In genomic region chr6:156933201-156934053, GRCh38 we compare ENCODE assay signal across 9 cellular contexts.
DNase-seq lines count a peak whose midpoint lies in the region; ATAC-seq, FAIRE-seq and TF ChIP-seq lines count a peak whose summit lies in the region.
"Had no signal": no experiment of that assay in that cellular context is flagged by ENCODE, and none has a peak within 500 bp of the region (broad histone marks: within the 10 kb centered on the region; RNA-seq: fewer than 3 reads in every experiment).

No MANE protein-coding gene starts in this region.

- no peak overlapping the region for H3K9ac ChIP-seq in GM12878 (ENCODE audit: control insufficient read depth, insufficient read depth, low read length)

- no peaks in the 10 kb centered on the region for H3K4me1 Mint-ChIP-seq in Caco-2 (ENCODE audit: low read depth, unreplicated experiment)
- H3K4me1 Mint-ChIP-seq in memory B cell = peaks cover 25% of the 10 kb centered on the region

- H3K4me3 Mint-ChIP-seq in Caco-2 (ENCODE audit: unreplicated experiment) (peak overlapping the region; percentile 31), memory B cell (no peak overlapping the region)
- H3K4me3 Mint-ChIP-seq: T-helper 1 cell treated with Interleukin-12 subunit alpha and Interleukin-12 subunit beta and Interleukin-4 antibody, amounts not matched to agents 30 μg/mL and 1 μg/mL, for 36 hours had no signal

- no peaks in the 10 kb centered on the region; the same call in 1 of the 2 replicates for H4K20me1 ChIP-seq in GM12878 (ENCODE audit: control insufficient read depth, insufficient read depth)

- TF ChIP-seq EP300 in GM12878 (IDR thresholded peaks at IDR 0.05; ENCODE audit: borderline replicate concordance in 1 of 2, control insufficient read depth in 1 of 2, low read depth in 2 of 2, low read length in 2 of 2) = no peak

- no TSS peak for BruUV-seq in Caco-2 (replicated peaks; lab: Mats Ljungman, UMichigan)
- no TSS peak for BruUV-seq in GM12878 (replicated peaks; lab: Mats Ljungman, UMichigan)

- in situ Hi-C loops in GM12878 (cut with MboI) = no loop called here

- peak; percentile 51 to 57 for DNase-seq in Caco-2
- DNase-seq in NCI-H1105 treated with DMSO at 0.1 percent for 48 hours (lab: John Stamatoyannopoulos, UW) = peak; percentile 92
- DNase-seq in GM12878 (ENCODE audit: low read depth, low spot score) = no peak
- no peak for DNase-seq in memory B cell (ENCODE audit: low spot score in 2 of 2)
- DNase-seq in activated effector memory CD4-positive, alpha-beta T cell treated with anti-CD3 and anti-CD28 coated beads, Interleukin-2, amount 50 U/mL, for 16 hours = no peak
- DNase-seq in EL = no peak
- no peak for DNase-seq in SHP77 treated with DMSO at 0.1 percent for 48 hours (lab: John Stamatoyannopoulos, UW)

- TF ChIP-seq POLR2A in GM12878 (IDR thresholded peaks at IDR 0.05; ENCODE audit: low read depth, low read length) = no peak

- H3K9me3 Mint-ChIP-seq in Caco-2 (ENCODE audit: unreplicated experiment) = no peaks in the 10 kb centered on the region
- H3K9me3 Mint-ChIP-seq in memory B cell = peaks cover 1% of the 10 kb centered on the region
- H3K9me3 Mint-ChIP-seq: T-helper 1 cell treated with Interleukin-12 subunit alpha and Interleukin-12 subunit beta and Interleukin-4 antibody, amounts not matched to agents 30 μg/mL and 1 μg/mL, for 36 hours had no signal

- H3K4me3 ChIP-seq in Caco-2 (ENCODE audit: low read depth, low read length) = no peak overlapping the region
- no peak overlapping the region for H3K4me3 ChIP-seq in GM12878

- TF ChIP-seq RAD21 in GM12878 (IDR thresholded peaks at IDR 0.05; ENCODE audit: insufficient read depth, low read depth, low read length) = peak; percentile 23; the same call in 1 of the 2 replicates

- H3K4me1 ChIP-seq in Caco-2 (peaks cover 20% of the 10 kb centered on the region), GM12878 (ENCODE audit: control insufficient read depth, insufficient read depth, low read length) (no peaks in the 10 kb centered on the region)

- peaks cover 57% of the 10 kb centered on the region for H3K79me2 ChIP-seq in GM12878 (ENCODE audit: control insufficient read depth, insufficient read depth, low read length)

- intact Hi-C loops in Caco-2 (cut with micrococcal nuclease; ENCODE audit: unreplicated experiment) = loop anchor here (2.0 to 5.0 kb wide), 2 partner anchors 19 to 151 kb away; no protein-coding TSS in a partner anchor
- intact Hi-C loops in GM12878 (cut with micrococcal nuclease; ENCODE audit: unreplicated experiment) = no loop called here

- CTCF ChIA-PET in Caco-2 (lab: Charles Lee) = interaction anchor here (0.6 kb wide), 1 partner anchor 50 kb away, joined by 3 read pairs; no protein-coding TSS in a partner anchor
- CTCF ChIA-PET in GM12878 (lab: Yijun Ruan, JAX) = interaction anchor here (0.5 to 2.6 kb wide), 25 partner anchors 8 to 296 kb away, joined by 3 to 15 read pairs (median 4); no protein-coding TSS in a partner anchor

- H3K27me3 Mint-ChIP-seq in Caco-2 (ENCODE audit: insufficient read depth, unreplicated experiment) (no peaks in the 10 kb centered on the region), memory B cell (no peaks in the 10 kb centered on the region)

- RAD21 ChIA-PET in GM12878 (lab: Charles Lee; ENCODE audit: unreplicated experiment) = interaction anchor here (0.7 to 3.2 kb wide), 28 partner anchors 18 to 369 kb away, joined by 3 to 15 read pairs (median 4); partner anchors contain the start of gene ARID1B

- SMC1A ChIA-PET in GM12878 (lab: Charles Lee; ENCODE audit: uncharacterized antibody, unreplicated experiment) = interaction anchor here (0.7 to 6.2 kb wide), 33 partner anchors 8 to 1635 kb away, joined by 3 to 42 read pairs (median 4); partner anchors contain the start of gene ARID1B

- WGBS in GM12878 (ENCODE audit: insufficient coverage, insufficient replicate concordance, low lambda C conversion rate, missing lambda C conversion rate) = 75% methylated on average over 7 of the region's 7 CpGs

- ATAC-seq in GM12878 = peak; percentile 66
- peak; percentile 44 for ATAC-seq in memory B cell (ENCODE audit: low read depth)
- no peak for ATAC-seq in HG02610 (IDR thresholded peaks at IDR 0.05; ENCODE audit: unreplicated experiment)

- no peak overlapping the region for H3K4me2 ChIP-seq in GM12878 (ENCODE audit: control insufficient read depth, insufficient read depth)

- H3K27ac ChIP-seq in GM12878 (ENCODE audit: control insufficient read depth, insufficient read depth) = no peak overlapping the region

- POLR2A ChIA-PET in Caco-2 (lab: Charles Lee) = no interaction called here
- POLR2A ChIA-PET in GM12878 (lab: Charles Lee) = interaction anchor here (0.5 to 1.3 kb wide), 7 partner anchors 9 to 242 kb away, joined by 3 to 5 read pairs (median 3); no protein-coding TSS in a partner anchor

- H3K36me3 Mint-ChIP-seq in Caco-2 (ENCODE audit: insufficient read depth, unreplicated experiment) = peaks cover 11% of the 10 kb centered on the region
- peaks cover 21% of the 10 kb centered on the region for H3K36me3 Mint-ChIP-seq in memory B cell

- H3K27ac Mint-ChIP-seq in Caco-2 (ENCODE audit: unreplicated experiment) = peak overlapping the region; percentile 14
- peak overlapping the region; percentile 70 for H3K27ac Mint-ChIP-seq in memory B cell
- H3K27ac Mint-ChIP-seq: T-helper 1 cell treated with Interleukin-12 subunit alpha and Interleukin-12 subunit beta and Interleukin-4 antibody, amounts not matched to agents 30 μg/mL and 1 μg/mL, for 36 hours had no signal

- H3K36me3 ChIP-seq in Caco-2 (ENCODE audit: control insufficient read depth, insufficient read depth, low read length) (no peaks in the 10 kb centered on the region), GM12878 (ENCODE audit: control insufficient read depth in 2 of 2, insufficient read depth in 2 of 2, low read length in 1 of 2) (0 out of 4 replicates have a peak, but pooled peaks cover 0 to 3% of the 10 kb centered on the region in 2 experiments)

- peak; percentile 38 for FAIRE-seq in GM12878 (lab: Jason Lieb, UNC)

- TF ChIP-seq CTCF in Caco-2 (IDR thresholded peaks at IDR 0.05; ENCODE audit: insufficient read depth in 1 of 2, low read depth in 1 of 2, low read length in 1 of 2, severe bottlenecking in 1 of 2, unreplicated experiment in 1 of 2) (peak in 1 of 2 experiments; percentile 30), GM12878 (IDR thresholded peaks at IDR 0.05 in 2 of 3, conservative IDR thresholded peaks at IDR 0.05 in 1 of 3; ENCODE audit: control insufficient read depth in 2 of 3, extremely low read depth in 1 of 3, insufficient read depth in 1 of 3, low read depth in 3 of 3, low read length in 3 of 3) (peak in 2 of 3 experiments; percentile 3 to 36; a peak in 4 of 6 replicates)

- H2AFZ ChIP-seq in GM12878 (ENCODE audit: control insufficient read depth, low read depth, low read length) = no peak overlapping the region

- no peaks in the 10 kb centered on the region for H3K9me3 ChIP-seq in Caco-2
- no peaks in the 10 kb centered on the region for H3K9me3 ChIP-seq in GM12878 (replicated peaks; ENCODE audit: control insufficient read depth, insufficient read depth, low read length)

- no peaks in the 10 kb centered on the region for H3K27me3 ChIP-seq in Caco-2 (replicated peaks; ENCODE audit: control insufficient read depth, insufficient read depth, low read length)
- H3K27me3 ChIP-seq in GM12878 (replicated peaks in 1 of 2; ENCODE audit: control insufficient read depth in 2 of 2, insufficient read depth in 2 of 2, low read length in 1 of 2) = no peaks in the 10 kb centered on the region

TF ChIP-seq in GM12878, 131 proteins besides CTCF, POLR2A, EP300 and RAD21:
- TF ChIP-seq BHLHE40 (IDR thresholded peaks at IDR 0.05; ENCODE audit: borderline replicate concordance in 1 of 2, low read depth in 2 of 2, low read length in 1 of 2) = peak in 1 of 2 experiments; percentile 63; a peak in 1 of 4 replicates
- TF ChIP-seq CUX1 (IDR thresholded peaks at IDR 0.05; ENCODE audit: insufficient replicate concordance, low read depth, low read length) = no peak
- peak; percentile 15; the same call in 1 of the 2 replicates for TF ChIP-seq SMC3 (IDR thresholded peaks at IDR 0.05; ENCODE audit: borderline replicate concordance, low read length)
- no peak for TF ChIP-seq NFXL1 (IDR thresholded peaks at IDR 0.05; ENCODE audit: borderline replicate concordance)
- TF ChIP-seq NBN (IDR thresholded peaks at IDR 0.05) = no peak
- TF ChIP-seq ZNF384 (IDR thresholded peaks at IDR 0.05; ENCODE audit: borderline replicate concordance, low read depth, low read length) = 0 out of 2 replicates have a peak, but pooled peaks have one; percentile 26

Comparison
In these comparisons a context has a peak if more than half of its experiments do, and no peak if none do; other contexts are left out.
1. DNase-seq: peak in Caco-2 (2 of 2) and NCI-H1105 treated with DMSO at 0.1 percent for 48 hours (single experiment); none in GM12878 (single experiment), memory B cell (0 of 2), activated effector memory CD4-positive, alpha-beta T cell treated with anti-CD3 and anti-CD28 coated beads, Interleukin-2, amount 50 U/mL, for 16 hours (single experiment), EL (single experiment) and SHP77 treated with DMSO at 0.1 percent for 48 hours (single experiment).